ENCODE assay signal across 22 cellular contexts in genomic region chr1:231727171-231727570, GRCh38.
"Had no signal": no experiment of that assay in that cellular context is flagged by ENCODE, and none has a peak within 500 bp of the region (broad histone marks: within the 10 kb centered on the region; RNA-seq: fewer than 3 reads in every experiment).

No MANE protein-coding gene starts in this region.

- H3K4me1 ChIP-seq: gastroesophageal sphincter had no signal

- ATAC-seq: gastroesophageal sphincter, left lobe of liver, sciatic nerve had no signal

- H3K36me3 ChIP-seq: gastroesophageal sphincter, spleen, stomach, thoracic aorta had no signal

- H3K9me3 Mint-ChIP-seq: nephron had no signal

- H3K9me3 ChIP-seq: gastroesophageal sphincter, spleen, stomach, thoracic aorta had no signal

- H3K4me1 Mint-ChIP-seq: endodermal cell had no signal

- H3K36me3 Mint-ChIP-seq: type B pancreatic cell had no signal

- H3K4me3 Mint-ChIP-seq: endodermal cell, nephron, type B pancreatic cell had no signal

- H3K27me3 Mint-ChIP-seq: type B pancreatic cell had no signal

- H3K27ac Mint-ChIP-seq: endodermal cell, nephron, type B pancreatic cell had no signal

- H3K27me3 ChIP-seq: gastroesophageal sphincter, spleen, stomach had no signal

- H3K27ac ChIP-seq: gastroesophageal sphincter, spleen, stomach, thoracic aorta had no signal

- DNase-seq: cerebellar nuclear complex; effector CD4-positive, alpha-beta T cell; endodermal cell; erythroblast; glutamatergic neuron; islet precursor cell; mammary epithelial cell; midbrain; posterior cingulate gyrus; spleen; stimulated activated CD4-positive, alpha-beta T cell treated with anti-CD3 and anti-CD28 coated beads, Interleukin-15, amount 100 ng/mL, for 24 hours; stimulated activated CD4-positive, alpha-beta T cell treated with anti-CD3 and anti-CD28 coated beads, Interleukin-1b, Interleukin-23, amount 100 ng/mL, for 48 hours; stimulated activated CD4-positive, alpha-beta T cell treated with anti-CD3 and anti-CD28 coated beads, Interleukin-4, amount 100 ng/mL, for 24 hours; stimulated activated naive CD4-positive, alpha-beta T cell; stomach; substantia nigra had no signal

- H3K4me3 ChIP-seq: gastroesophageal sphincter, spleen, stomach, thoracic aorta had no signal
